In genomic region chr6:116028233-116028632, GRCh38 we compare ENCODE assay signal across 21 cellular contexts.
"Had no signal": no experiment of that assay in that cellular context is flagged by ENCODE, and none has a peak within 500 bp of the region (broad histone marks: within the 10 kb centered on the region; RNA-seq: fewer than 3 reads in every experiment).

No MANE protein-coding gene starts in this region.

- H3K4me1 Mint-ChIP-seq: neural progenitor cell had no signal

- H3K36me3 Mint-ChIP-seq: memory B cell; mesothelial cell of epicardium; natural killer cell treated with Interleukin-12 subunit alpha and Interleukin-12 subunit beta and Interleukin-15 and Interleukin-18, amount 100 ng/mL, for 72 hours; neural progenitor cell; type B pancreatic cell had no signal

- H3K27me3 Mint-ChIP-seq: memory B cell, progenitor cell of endocrine pancreas, type B pancreatic cell had no signal

- H3K27ac ChIP-seq: dorsolateral prefrontal cortex, gastroesophageal sphincter, left ventricle myocardium inferior, lower lobe of right lung, neural progenitor cell, pancreas had no signal

- H3K4me3 Mint-ChIP-seq: memory B cell; mesothelial cell of epicardium; natural killer cell treated with Interleukin-12 subunit alpha and Interleukin-12 subunit beta and Interleukin-15 and Interleukin-18, amount 100 ng/mL, for 72 hours; neural progenitor cell; type B pancreatic cell had no signal

- H3K27ac Mint-ChIP-seq: memory B cell; mesothelial cell of epicardium; natural killer cell treated with Interleukin-12 subunit alpha and Interleukin-12 subunit beta and Interleukin-15 and Interleukin-18, amount 100 ng/mL, for 72 hours; neural progenitor cell; progenitor cell of endocrine pancreas; type B pancreatic cell had no signal

- H3K4me1 ChIP-seq: neural progenitor cell, pancreas had no signal

- H3K9me3 Mint-ChIP-seq: memory B cell; mesothelial cell of epicardium; natural killer cell treated with Interleukin-12 subunit alpha and Interleukin-12 subunit beta and Interleukin-15 and Interleukin-18, amount 100 ng/mL, for 72 hours; neural progenitor cell; type B pancreatic cell had no signal

- H3K9me3 ChIP-seq: gastroesophageal sphincter, left ventricle myocardium inferior, lower lobe of right lung, pancreas had no signal

- H3K36me3 ChIP-seq: gastroesophageal sphincter, left ventricle myocardium inferior, lower lobe of right lung, neural progenitor cell, pancreas had no signal

- FAIRE-seq: urothelium cell line had no signal

- H3K4me3 ChIP-seq: dorsolateral prefrontal cortex, gastroesophageal sphincter, left ventricle myocardium inferior, lower lobe of right lung, neural progenitor cell, pancreas, smooth muscle cell had no signal

- DNase-seq: cortex of kidney; dorsolateral prefrontal cortex; effector CD8-positive, alpha-beta T cell; kidney; left cardiac atrium; left ventricle myocardium inferior; lower lobe of right lung; nucleus accumbens; pancreas; right cardiac atrium; stimulated activated CD4-positive, alpha-beta T cell treated with anti-CD3 and anti-CD28 coated beads, Interleukin-2, amount 100 ng/mL, for 48 hours; stimulated activated naive CD4-positive, alpha-beta T cell treated with Interleukin-2 at 50 U/mL for 16 hours had no signal

- H3K4me2 ChIP-seq: neural progenitor cell, smooth muscle cell had no signal

- H2AFZ ChIP-seq: neural progenitor cell had no signal

- H3K9ac ChIP-seq: neural progenitor cell had no signal

- H3K27me3 ChIP-seq: dorsolateral prefrontal cortex, gastroesophageal sphincter, neural progenitor cell, pancreas had no signal

- ATAC-seq: gastroesophageal sphincter; left cardiac atrium; lower lobe of right lung; natural killer cell treated with Interleukin-12 subunit alpha and Interleukin-12 subunit beta and Interleukin-15 and Interleukin-18, amount 100 ng/mL, for 72 hours; pancreas; right cardiac atrium had no signal
